Comparison of ENCODE assay signal across 10 cellular contexts in the genomic region with DNA sequence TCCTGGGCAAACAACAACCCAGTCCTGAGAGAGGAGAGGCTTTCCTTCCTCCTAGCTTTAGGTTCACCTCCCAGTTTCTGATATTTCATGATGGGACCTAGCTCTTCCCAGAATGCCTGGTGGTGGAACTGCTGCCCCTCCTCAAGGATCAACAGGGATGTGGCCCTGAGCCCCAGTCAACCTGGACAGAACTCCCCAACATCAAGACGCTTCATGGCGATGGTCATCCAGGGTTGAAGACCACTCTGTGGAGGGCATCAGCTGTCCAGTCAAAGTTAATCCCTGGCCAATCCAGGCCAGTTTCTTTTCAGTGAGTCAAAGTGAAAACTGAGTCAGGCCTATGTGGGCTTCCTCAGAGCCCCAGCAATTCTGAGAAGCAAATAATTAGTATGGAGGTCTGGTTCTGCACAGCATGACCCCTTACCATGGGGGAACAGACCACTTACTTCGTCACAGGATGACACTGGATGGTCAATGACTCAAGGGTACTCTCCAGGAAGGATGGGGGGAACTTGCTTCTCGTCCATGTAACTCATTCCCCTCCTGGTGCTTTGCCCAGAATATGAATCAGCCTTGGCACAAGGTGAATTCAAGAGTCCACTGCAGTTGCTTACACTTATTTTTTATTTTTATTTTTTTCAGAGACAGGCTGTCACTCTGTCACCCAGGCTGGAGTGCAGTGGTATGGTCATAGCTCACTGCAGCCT. TPM values are rescaled to one million over a fixed set of nuclear protein-coding genes. Genes with fewer than 3 reads are reported as not detected.
DNase-seq lines count a peak whose midpoint lies in the region; ATAC-seq and TF ChIP-seq lines count a peak whose summit lies in the region.
"Had no signal": no experiment of that assay in that cellular context is flagged by ENCODE, and none has a peak within 500 bp of the region (broad histone marks: within the 10 kb centered on the region; RNA-seq: fewer than 3 reads in every experiment).

No MANE protein-coding gene starts in this region.

- CTCF ChIA-PET in activated CD8-positive, alpha-beta T cell treated with anti-CD3 and anti-CD28 coated beads for 36 hours (lab: Charles Lee) = interaction anchor here (1.3 kb wide), 1 partner anchor 237 kb away, joined by 4 read pairs; no protein-coding TSS in a partner anchor
- CTCF ChIA-PET in activated CD8-positive, alpha-beta T cell treated with anti-CD3 and anti-CD28 coated beads, Interleukin-2, amount 10 ng/mL, durations not matched to agents 7 days and 5 days (lab: Charles Lee) = interaction anchor here (0.7 to 1.0 kb wide), 2 partner anchors 66 to 206 kb away, joined by 3 read pairs; a partner anchor contains a TSS

- H3K4me2 ChIP-seq in skeletal muscle satellite cell (ENCODE audit: low read length) = peak overlapping the region; percentile 25

- H3K27me3 Mint-ChIP-seq in activated CD8-positive, alpha-beta T cell treated with anti-CD3 and anti-CD28 coated beads for 36 hours = peaks cover 2% of the 10 kb centered on the region
- H3K27me3 Mint-ChIP-seq in activated CD8-positive, alpha-beta T cell treated with anti-CD3 and anti-CD28 coated beads, Interleukin-2, amount 10 ng/mL, durations not matched to agents 7 days and 5 days (ENCODE audit: low read depth) = peaks cover 8% of the 10 kb centered on the region
- H3K27me3 Mint-ChIP-seq in endodermal cell (ENCODE audit: insufficient read depth) = no peaks in the 10 kb centered on the region

- H3K9ac ChIP-seq in endodermal cell (ENCODE audit: extremely low read depth, low read length, poor library complexity, severe bottlenecking) = no peak overlapping the region
- no peak overlapping the region for H3K9ac ChIP-seq in skeletal muscle satellite cell (ENCODE audit: low read depth, low read length)

- no peak overlapping the region for H3K4me3 ChIP-seq in endodermal cell (ENCODE audit: low read length)
- H3K4me3 ChIP-seq in skeletal muscle satellite cell (ENCODE audit: low read length) = no peak overlapping the region
- no peak overlapping the region for H3K4me3 ChIP-seq in upper lobe of left lung

- no peak for TF ChIP-seq POLR2A in upper lobe of left lung (IDR thresholded peaks at IDR 0.05)

- no peaks in the 10 kb centered on the region for H3K9me3 ChIP-seq in endodermal cell (ENCODE audit: control insufficient read depth, low read length)
- H3K9me3 ChIP-seq in skeletal muscle satellite cell (replicated peaks; ENCODE audit: low read length) = no peaks in the 10 kb centered on the region
- H3K9me3 ChIP-seq in upper lobe of left lung = no peaks in the 10 kb centered on the region

- TF ChIP-seq CTCF in activated CD8-positive, alpha-beta T cell treated with anti-CD3 and anti-CD28 coated beads for 36 hours (IDR thresholded peaks at IDR 0.05) = no peak
- TF ChIP-seq CTCF in endodermal cell (conservative IDR thresholded peaks at IDR 0.05) (no peak), upper lobe of left lung (IDR thresholded peaks at IDR 0.05) (no peak)

- no peaks in the 10 kb centered on the region for H3K36me3 ChIP-seq in endodermal cell (ENCODE audit: control insufficient read depth, insufficient read depth, low read length)
- no peaks in the 10 kb centered on the region for H3K36me3 ChIP-seq in skeletal muscle satellite cell (ENCODE audit: insufficient read depth, low read length)
- H3K36me3 ChIP-seq in upper lobe of left lung = no peaks in the 10 kb centered on the region
- H3K36me3 ChIP-seq: WERI-Rb-1 had no signal

- DNase-seq in activated CD8-positive, alpha-beta T cell treated with anti-CD3 and anti-CD28 coated beads for 36 hours = no peak
- DNase-seq in activated CD8-positive, alpha-beta T cell treated with anti-CD3 and anti-CD28 coated beads, Interleukin-2, amount 10 ng/mL, durations not matched to agents 7 days and 5 days = no peak
- peak; percentile 80 for DNase-seq in NCI-H226
- DNase-seq in endodermal cell = peak; percentile 28
- DNase-seq in upper lobe of left lung = no peak
- DNase-seq in NCI-H1436 treated with DMSO at 0.1 percent for 48 hours (lab: John Stamatoyannopoulos, UW) = no peak
- DNase-seq: activated naive CD4-positive, alpha-beta T cell treated with anti-CD3 and anti-CD28 coated beads for 36 hours; WERI-Rb-1 had no signal

- no peak overlapping the region for H3K27ac ChIP-seq in endodermal cell (ENCODE audit: low read depth, low read length)
- H3K27ac ChIP-seq in upper lobe of left lung = no peak overlapping the region
- H3K27ac ChIP-seq: WERI-Rb-1 had no signal

- H3K4me1 ChIP-seq in endodermal cell (ENCODE audit: control insufficient read depth, insufficient read depth, low read length) (peaks cover 5% of the 10 kb centered on the region), skeletal muscle satellite cell (ENCODE audit: control insufficient read depth, insufficient read depth, low read length) (peaks cover 18% of the 10 kb centered on the region), upper lobe of left lung (no peaks in the 10 kb centered on the region)

- H3K27me3 ChIP-seq in endodermal cell (ENCODE audit: control insufficient read depth, insufficient read depth, low read length, poor library complexity, severe bottlenecking) = no peaks in the 10 kb centered on the region
- peaks cover 7% of the 10 kb centered on the region for H3K27me3 ChIP-seq in skeletal muscle satellite cell (ENCODE audit: control insufficient read depth, insufficient read depth, low read length)
- H3K27me3 ChIP-seq in upper lobe of left lung = no peaks in the 10 kb centered on the region

- no peak overlapping the region for H3K4me3 Mint-ChIP-seq in activated CD8-positive, alpha-beta T cell treated with anti-CD3 and anti-CD28 coated beads for 36 hours
- no peak overlapping the region for H3K4me3 Mint-ChIP-seq in activated CD8-positive, alpha-beta T cell treated with anti-CD3 and anti-CD28 coated beads, Interleukin-2, amount 10 ng/mL, durations not matched to agents 7 days and 5 days
- no peak overlapping the region for H3K4me3 Mint-ChIP-seq in endodermal cell
- H3K4me3 Mint-ChIP-seq: activated naive CD4-positive, alpha-beta T cell treated with anti-CD3 and anti-CD28 coated beads for 36 hours had no signal

- ATAC-seq in activated CD8-positive, alpha-beta T cell treated with anti-CD3 and anti-CD28 coated beads for 36 hours = peak; percentile 77
- ATAC-seq in activated CD8-positive, alpha-beta T cell treated with anti-CD3 and anti-CD28 coated beads, Interleukin-2, amount 10 ng/mL, durations not matched to agents 7 days and 5 days = no peak
- ATAC-seq in upper lobe of left lung (ENCODE audit: low FRiP score in 2 of 2) = no peak
- ATAC-seq in HG02970 (IDR thresholded peaks at IDR 0.05; ENCODE audit: low FRiP score, unreplicated experiment) = no peak

- no peaks in the 10 kb centered on the region for H3K36me3 Mint-ChIP-seq in activated CD8-positive, alpha-beta T cell treated with anti-CD3 and anti-CD28 coated beads for 36 hours (ENCODE audit: low read depth)
- H3K36me3 Mint-ChIP-seq in activated CD8-positive, alpha-beta T cell treated with anti-CD3 and anti-CD28 coated beads, Interleukin-2, amount 10 ng/mL, durations not matched to agents 7 days and 5 days (ENCODE audit: low read depth) = no peaks in the 10 kb centered on the region
- H3K36me3 Mint-ChIP-seq in endodermal cell (ENCODE audit: low read depth) = no peaks in the 10 kb centered on the region

- no peak for TF ChIP-seq EP300 in upper lobe of left lung (IDR thresholded peaks at IDR 0.05)

- POLR2A ChIA-PET in activated CD8-positive, alpha-beta T cell treated with anti-CD3 and anti-CD28 coated beads for 36 hours (lab: Charles Lee) = no interaction called here
- POLR2A ChIA-PET in activated CD8-positive, alpha-beta T cell treated with anti-CD3 and anti-CD28 coated beads, Interleukin-2, amount 10 ng/mL, durations not matched to agents 7 days and 5 days (lab: Charles Lee) = no interaction called here

- intact Hi-C loops in activated CD8-positive, alpha-beta T cell treated with anti-CD3 and anti-CD28 coated beads for 36 hours (cut with micrococcal nuclease) = no loop called here

- H3K4me1 Mint-ChIP-seq in activated CD8-positive, alpha-beta T cell treated with anti-CD3 and anti-CD28 coated beads for 36 hours (ENCODE audit: low read depth) = peaks cover 11% of the 10 kb centered on the region
- peaks cover 14% of the 10 kb centered on the region for H3K4me1 Mint-ChIP-seq in activated CD8-positive, alpha-beta T cell treated with anti-CD3 and anti-CD28 coated beads, Interleukin-2, amount 10 ng/mL, durations not matched to agents 7 days and 5 days (ENCODE audit: low read depth)
- H3K4me1 Mint-ChIP-seq in endodermal cell = peaks cover 23% of the 10 kb centered on the region

- no peak overlapping the region for H3K27ac Mint-ChIP-seq in activated CD8-positive, alpha-beta T cell treated with anti-CD3 and anti-CD28 coated beads for 36 hours
- H3K27ac Mint-ChIP-seq in activated CD8-positive, alpha-beta T cell treated with anti-CD3 and anti-CD28 coated beads, Interleukin-2, amount 10 ng/mL, durations not matched to agents 7 days and 5 days = no peak overlapping the region
- H3K27ac Mint-ChIP-seq in endodermal cell = no peak overlapping the region
- H3K27ac Mint-ChIP-seq: activated naive CD4-positive, alpha-beta T cell treated with anti-CD3 and anti-CD28 coated beads for 36 hours had no signal

- no peaks in the 10 kb centered on the region for H3K9me3 Mint-ChIP-seq in activated CD8-positive, alpha-beta T cell treated with anti-CD3 and anti-CD28 coated beads for 36 hours
- H3K9me3 Mint-ChIP-seq in activated CD8-positive, alpha-beta T cell treated with anti-CD3 and anti-CD28 coated beads, Interleukin-2, amount 10 ng/mL, durations not matched to agents 7 days and 5 days (ENCODE audit: insufficient read depth) = no peaks in the 10 kb centered on the region
- no peaks in the 10 kb centered on the region for H3K9me3 Mint-ChIP-seq in endodermal cell
- H3K9me3 Mint-ChIP-seq: activated naive CD4-positive, alpha-beta T cell treated with anti-CD3 and anti-CD28 coated beads for 36 hours had no signal

- 88 to 98% methylated on average over 4 of the region's 4 CpGs for WGBS in endodermal cell (ENCODE audit: insufficient coverage in 1 of 2, insufficient read length in 1 of 2), 2 experiments
- WGBS in upper lobe of left lung, 2 donors = 73 to 74% methylated on average over 4 of the region's 4 CpGs

RNA-seq across cellular contexts. Expression of a gene that starts 14.7 kb away (rescaled TPM):
- total RNA-seq in activated CD8-positive, alpha-beta T cell treated with anti-CD3 and anti-CD28 coated beads for 36 hours = 10 to 100 TPM; 24.4 to 25.3 TPM
- 10 to 100 TPM; 24.7 to 26.0 TPM for total RNA-seq in activated CD8-positive, alpha-beta T cell treated with anti-CD3 and anti-CD28 coated beads, Interleukin-2, amount 10 ng/mL, durations not matched to agents 7 days and 5 days
- total RNA-seq in endodermal cell (10 to 100 TPM; 54.1 to 65.9 TPM), upper lobe of left lung (10 to 100 TPM; 16.4 to 33.5 (median 19.2) TPM)
- polyA plus RNA-seq in endodermal cell (2013, experiment 1 of 2) = 20.9 TPM
- 22.1 TPM for polyA plus RNA-seq in endodermal cell (2013, experiment 2 of 2)
- total RNA-seq in skeletal muscle satellite cell (2012; rRNA removed) = 43.1 and 49.4 TPM in 2 replicates

RNA-seq across cellular contexts. Expression of a gene that starts 41.7 kb away (rescaled TPM):
- total RNA-seq in activated CD8-positive, alpha-beta T cell treated with anti-CD3 and anti-CD28 coated beads for 36 hours = 10 to 100 TPM; 54.6 to 55.8 TPM
- total RNA-seq in activated CD8-positive, alpha-beta T cell treated with anti-CD3 and anti-CD28 coated beads, Interleukin-2, amount 10 ng/mL, durations not matched to agents 7 days and 5 days = 10 to 100 TPM; 81.0 to 85.4 TPM
- 10 to 100 TPM; 70.9 to 76.7 TPM for total RNA-seq in endodermal cell
- 69.7 TPM for polyA plus RNA-seq in endodermal cell (2013, experiment 1 of 2)
- polyA plus RNA-seq in endodermal cell (2013, experiment 2 of 2) = 62.0 TPM
- total RNA-seq in skeletal muscle satellite cell (2012; rRNA removed) = 69.2 and 81.7 TPM in 2 replicates
- total RNA-seq in upper lobe of left lung = 10 to 100 TPM in 5 of 6 donors, 1 to 10 TPM in 1; 7.3 to 59.1 (median 50.6) TPM

RNA-seq across cellular contexts. Expression of a gene that starts 41.8 kb away (rescaled TPM):
- 10 to 100 TPM; 48.0 to 48.6 TPM for total RNA-seq in activated CD8-positive, alpha-beta T cell treated with anti-CD3 and anti-CD28 coated beads for 36 hours
- 10 to 100 TPM; 23.5 to 27.8 TPM for total RNA-seq in activated CD8-positive, alpha-beta T cell treated with anti-CD3 and anti-CD28 coated beads, Interleukin-2, amount 10 ng/mL, durations not matched to agents 7 days and 5 days
- total RNA-seq in endodermal cell (10 to 100 TPM; 14.1 to 26.8 TPM), upper lobe of left lung (10 to 100 TPM in 1 of 6 donors, 1 to 10 TPM in 2, under 1 TPM in 1, not detected in 2; 0.30 to 12.1 (median 1.2) TPM)
- 26.3 TPM for polyA plus RNA-seq in endodermal cell (2013, experiment 1 of 2)
- 24.8 TPM for polyA plus RNA-seq in endodermal cell (2013, experiment 2 of 2)
- total RNA-seq in skeletal muscle satellite cell (2012; rRNA removed) = 8.5 and 10.4 TPM in 2 replicates

RNA-seq across cellular contexts. Expression of a gene that starts 57.0 kb away (rescaled TPM):
- not detected for total RNA-seq in activated CD8-positive, alpha-beta T cell treated with anti-CD3 and anti-CD28 coated beads for 36 hours
- total RNA-seq in activated CD8-positive, alpha-beta T cell treated with anti-CD3 and anti-CD28 coated beads, Interleukin-2, amount 10 ng/mL, durations not matched to agents 7 days and 5 days = not detected
- 10 to 100 TPM; 34.3 to 35.8 TPM for total RNA-seq in endodermal cell
- polyA plus RNA-seq in endodermal cell (2013, experiment 1 of 2) = 9.6 TPM
- 8.7 TPM for polyA plus RNA-seq in endodermal cell (2013, experiment 2 of 2)
- 0.25 TPM in 1 of 2 replicates, not detected in the other for total RNA-seq in skeletal muscle satellite cell (2012; rRNA removed)
- total RNA-seq in upper lobe of left lung = 10 to 100 TPM in 1 of 6 donors, 1 to 10 TPM in 5; 1.3 to 15.7 (median 3.8) TPM
- total RNA-seq: activated naive CD4-positive, alpha-beta T cell treated with anti-CD3 and anti-CD28 coated beads for 36 hours had no signal

Comparison
In these comparisons a context has a peak if more than half of its experiments do, and no peak if none do; other contexts are left out.
1. DNase-seq: peak in NCI-H226 (single experiment) and endodermal cell (single experiment); none in activated CD8-positive, alpha-beta T cell treated with anti-CD3 and anti-CD28 coated beads for 36 hours (single experiment), activated CD8-positive, alpha-beta T cell treated with anti-CD3 and anti-CD28 coated beads, Interleukin-2, amount 10 ng/mL, durations not matched to agents 7 days and 5 days (single experiment), upper lobe of left lung (0 of 2) and NCI-H1436 treated with DMSO at 0.1 percent for 48 hours (single experiment).